36 cellular contexts compared by ENCODE assay signal in genomic region chr16:86041205-86041604, GRCh38.
"Had no signal": no experiment of that assay in that cellular context is flagged by ENCODE, and none has a peak within 500 bp of the region (broad histone marks: within the 10 kb centered on the region; RNA-seq: fewer than 3 reads in every experiment).

No MANE protein-coding gene starts in this region.

- H3K9me3 ChIP-seq: ascending aorta had no signal

- H3K4me1 ChIP-seq: ascending aorta had no signal

- H3K4me3 Mint-ChIP-seq: activated B cell treated with CpG ODN at 0.5 μM for 24 hours; activated CD4-positive, alpha-beta memory T cell treated with anti-CD3 and anti-CD28 coated beads for 36 hours; activated CD4-positive, alpha-beta T cell treated with anti-CD3 and anti-CD28 coated beads, Interleukin-2, amount 10 ng/mL, durations not matched to agents 24 days and 14 days; activated CD8-positive, alpha-beta T cell treated with anti-CD3 and anti-CD28 coated beads for 36 hours; activated naive CD4-positive, alpha-beta T cell treated with anti-CD3 and anti-CD28 coated beads, Interleukin-2, amount 10 ng/mL, durations not matched to agents 7 days and 5 days; activated naive CD4-positive, alpha-beta T cell treated with anti-CD3 and anti-CD28 coated beads, Interleukin-2, amount 50 U/mL, for 24 hours; activated naive CD8-positive, alpha-beta T cell; activated naive CD8-positive, alpha-beta T cell treated with anti-CD3 and anti-CD28 coated beads, Interleukin-2, amount 10 ng/mL, durations not matched to agents 7 days and 5 days; activated naive CD8-positive, alpha-beta T cell treated with anti-CD3 and anti-CD28 coated beads, Interleukin-2, amount 50 U/mL, for 24 hours; activated T-cell treated with anti-CD3 and anti-CD28 coated beads, Interleukin-2, amount 50 U/mL, for 4 hours; activated T-cell treated with anti-CD3 and anti-CD28 coated beads, Interleukin-2, amount 50 U/mL, for 72 hours; activated T-helper 1 cell treated with anti-CD3 and anti-CD28 coated beads, Interleukin-12 subunit alpha, Interleukin-12 subunit beta, Interleukin-2, Interleukin-4 antibody, amounts not matched to agents 30 ng/mL and 10 ng/mL and 1 ng/mL, durations not matched to agents 14 hours and 24 hours and 36 hours; activated T-helper 17 cell treated with anti-CD3 and anti-CD28 coated beads, Interleukin-2, amount 50 U/mL, for 72 hours; brain; central memory CD8-positive, alpha-beta T cell; T-helper 1 cell treated with Interleukin-12 subunit alpha and Interleukin-12 subunit beta and Interleukin-4 antibody, amounts not matched to agents 30 μg/mL and 1 μg/mL, for 36 hours; T-helper 2 cell treated with Interferon-gamma antibody and Interleukin-4, amounts not matched to agents 5 μg/mL and 100 μg/mL, for 36 hours had no signal

- H3K9me3 Mint-ChIP-seq: activated B cell treated with CpG ODN at 0.5 μM for 24 hours; activated CD4-positive, alpha-beta memory T cell treated with anti-CD3 and anti-CD28 coated beads for 36 hours; activated CD4-positive, alpha-beta T cell treated with anti-CD3 and anti-CD28 coated beads, Interleukin-2, amount 10 ng/mL, durations not matched to agents 24 days and 14 days; activated CD8-positive, alpha-beta T cell treated with anti-CD3 and anti-CD28 coated beads for 36 hours; activated naive CD4-positive, alpha-beta T cell treated with anti-CD3 and anti-CD28 coated beads, Interleukin-2, amount 10 ng/mL, durations not matched to agents 7 days and 5 days; activated naive CD4-positive, alpha-beta T cell treated with anti-CD3 and anti-CD28 coated beads, Interleukin-2, amount 50 U/mL, for 24 hours; activated naive CD8-positive, alpha-beta T cell treated with anti-CD3 and anti-CD28 coated beads, Interleukin-2, amount 10 ng/mL, durations not matched to agents 7 days and 5 days; activated naive CD8-positive, alpha-beta T cell treated with anti-CD3 and anti-CD28 coated beads, Interleukin-2, amount 50 U/mL, for 24 hours; activated T-cell treated with anti-CD3 and anti-CD28 coated beads, Interleukin-2, amount 50 U/mL, for 4 hours; activated T-cell treated with anti-CD3 and anti-CD28 coated beads, Interleukin-2, amount 50 U/mL, for 72 hours; activated T-helper 1 cell treated with anti-CD3 and anti-CD28 coated beads, Interleukin-12 subunit alpha, Interleukin-12 subunit beta, Interleukin-2, Interleukin-4 antibody, amounts not matched to agents 30 ng/mL and 10 ng/mL and 1 ng/mL, durations not matched to agents 14 hours and 24 hours and 36 hours; activated T-helper 17 cell treated with anti-CD3 and anti-CD28 coated beads, Interleukin-2, amount 50 U/mL, for 72 hours; central memory CD8-positive, alpha-beta T cell; T-helper 1 cell treated with Interleukin-12 subunit alpha and Interleukin-12 subunit beta and Interleukin-4 antibody, amounts not matched to agents 30 μg/mL and 1 μg/mL, for 36 hours; T-helper 2 cell treated with Interferon-gamma antibody and Interleukin-4, amounts not matched to agents 5 μg/mL and 100 μg/mL, for 36 hours had no signal

- DNase-seq: activated B cell treated with CpG ODN at 0.5 μM for 24 hours; activated CD4-positive, alpha-beta memory T cell treated with anti-CD3 and anti-CD28 coated beads for 36 hours; activated CD4-positive, alpha-beta T cell treated with anti-CD3 and anti-CD28 coated beads for 4 hours; activated CD4-positive, alpha-beta T cell treated with anti-CD3 and anti-CD28 coated beads, Interleukin-2, amount 10 ng/mL, durations not matched to agents 24 days and 14 days; activated CD4-positive, alpha-beta T cell treated with anti-CD3 and anti-CD28 coated beads, Interleukin-2, amount 50 U/mL, for 1 hour; activated CD4-positive, alpha-beta T cell treated with anti-CD3 and anti-CD28 coated beads, Interleukin-2, amount 50 U/mL, for 4 hours; activated CD4-positive, CD25-positive, alpha-beta regulatory T cell treated with anti-CD3 and anti-CD28 coated beads, Interleukin-2, amount 50 U/mL, for 72 hours; activated CD8-positive, alpha-beta memory T cell treated with anti-CD3 and anti-CD28 coated beads, Interleukin-2, amount 50 U/mL, for 4 hours; activated CD8-positive, alpha-beta T cell treated with anti-CD3 and anti-CD28 coated beads for 36 hours; activated effector memory CD4-positive, alpha-beta T cell treated with anti-CD3 and anti-CD28 coated beads, Interleukin-2, amount 50 U/mL, for 16 hours; activated gamma-delta T cell treated with Interleukin-2 at 50 U/mL for 16 hours; activated naive CD4-positive, alpha-beta T cell; activated naive CD4-positive, alpha-beta T cell treated with anti-CD3 and anti-CD28 coated beads, Interleukin-2, amount 10 ng/mL, durations not matched to agents 7 days and 5 days; activated naive CD8-positive, alpha-beta T cell treated with anti-CD3 and anti-CD28 coated beads, Interleukin-2, amount 10 ng/mL, durations not matched to agents 7 days and 5 days; activated naive CD8-positive, alpha-beta T cell treated with anti-CD3 and anti-CD28 coated beads, Interleukin-2, amount 50 U/mL, for 24 hours; activated T-cell treated with anti-CD3 and anti-CD28 coated beads for 4 hours; activated T-cell treated with anti-CD3 and anti-CD28 coated beads, Interleukin-2, amount 50 U/mL, for 1 hour; activated T-cell treated with anti-CD3 and anti-CD28 coated beads, Interleukin-2, amount 50 U/mL, for 4 hours; activated T-cell treated with anti-CD3 and anti-CD28 coated beads, Interleukin-2, amount 50 U/mL, for 72 hours; amygdala; anterior cingulate cortex; caudate nucleus; cerebellar nuclear complex; T-helper 2 cell; T-helper 9 cell had no signal

- H3K4me3 ChIP-seq: ascending aorta, cardiac muscle cell had no signal

- H3K36me3 Mint-ChIP-seq: activated CD4-positive, alpha-beta memory T cell treated with anti-CD3 and anti-CD28 coated beads for 36 hours; activated naive CD4-positive, alpha-beta T cell treated with anti-CD3 and anti-CD28 coated beads, Interleukin-2, amount 10 ng/mL, durations not matched to agents 7 days and 5 days; activated naive CD4-positive, alpha-beta T cell treated with anti-CD3 and anti-CD28 coated beads, Interleukin-2, amount 50 U/mL, for 24 hours; activated naive CD8-positive, alpha-beta T cell; activated naive CD8-positive, alpha-beta T cell treated with anti-CD3 and anti-CD28 coated beads, Interleukin-2, amount 10 ng/mL, durations not matched to agents 7 days and 5 days; brain had no signal

- H3K27me3 ChIP-seq: ascending aorta, cardiac muscle cell had no signal

- H3K36me3 ChIP-seq: ascending aorta, cardiac muscle cell had no signal

- H3K27ac Mint-ChIP-seq: activated B cell treated with CpG ODN at 0.5 μM for 24 hours; activated CD4-positive, alpha-beta memory T cell treated with anti-CD3 and anti-CD28 coated beads for 36 hours; activated CD4-positive, alpha-beta T cell treated with anti-CD3 and anti-CD28 coated beads, Interleukin-2, amount 10 ng/mL, durations not matched to agents 24 days and 14 days; activated CD8-positive, alpha-beta T cell treated with anti-CD3 and anti-CD28 coated beads for 36 hours; activated naive CD4-positive, alpha-beta T cell treated with anti-CD3 and anti-CD28 coated beads, Interleukin-2, amount 10 ng/mL, durations not matched to agents 7 days and 5 days; activated naive CD4-positive, alpha-beta T cell treated with anti-CD3 and anti-CD28 coated beads, Interleukin-2, amount 50 U/mL, for 24 hours; activated naive CD8-positive, alpha-beta T cell; activated naive CD8-positive, alpha-beta T cell treated with anti-CD3 and anti-CD28 coated beads, Interleukin-2, amount 10 ng/mL, durations not matched to agents 7 days and 5 days; activated naive CD8-positive, alpha-beta T cell treated with anti-CD3 and anti-CD28 coated beads, Interleukin-2, amount 50 U/mL, for 24 hours; activated T-cell treated with anti-CD3 and anti-CD28 coated beads, Interleukin-2, amount 50 U/mL, for 72 hours; activated T-helper 1 cell treated with anti-CD3 and anti-CD28 coated beads, Interleukin-12 subunit alpha, Interleukin-12 subunit beta, Interleukin-2, Interleukin-4 antibody, amounts not matched to agents 30 ng/mL and 10 ng/mL and 1 ng/mL, durations not matched to agents 14 hours and 24 hours and 36 hours; activated T-helper 17 cell treated with anti-CD3 and anti-CD28 coated beads, Interleukin-2, amount 50 U/mL, for 72 hours; T-helper 1 cell treated with Interleukin-12 subunit alpha and Interleukin-12 subunit beta and Interleukin-4 antibody, amounts not matched to agents 30 μg/mL and 1 μg/mL, for 36 hours; T-helper 2 cell treated with Interferon-gamma antibody and Interleukin-4, amounts not matched to agents 5 μg/mL and 100 μg/mL, for 36 hours had no signal

- H3K27ac ChIP-seq: ascending aorta, cardiac muscle cell, VCaP had no signal

- ATAC-seq: activated CD8-positive, alpha-beta T cell treated with anti-CD3 and anti-CD28 coated beads for 36 hours; activated naive CD8-positive, alpha-beta T cell treated with anti-CD3 and anti-CD28 coated beads, Interleukin-2, amount 50 U/mL, for 24 hours; activated T-cell treated with anti-CD3 and anti-CD28 coated beads, Interleukin-2, amount 50 U/mL, for 4 hours; activated T-cell treated with anti-CD3 and anti-CD28 coated beads, Interleukin-2, amount 50 U/mL, for 72 hours; activated T-helper 17 cell treated with anti-CD3 and anti-CD28 coated beads, Interleukin-2, amount 50 U/mL, for 72 hours had no signal

- H3K4me1 Mint-ChIP-seq: activated T-helper 17 cell treated with anti-CD3 and anti-CD28 coated beads, Interleukin-2, amount 50 U/mL, for 72 hours had no signal
